16 cellular contexts compared by ENCODE assay signal in the genomic region with DNA sequence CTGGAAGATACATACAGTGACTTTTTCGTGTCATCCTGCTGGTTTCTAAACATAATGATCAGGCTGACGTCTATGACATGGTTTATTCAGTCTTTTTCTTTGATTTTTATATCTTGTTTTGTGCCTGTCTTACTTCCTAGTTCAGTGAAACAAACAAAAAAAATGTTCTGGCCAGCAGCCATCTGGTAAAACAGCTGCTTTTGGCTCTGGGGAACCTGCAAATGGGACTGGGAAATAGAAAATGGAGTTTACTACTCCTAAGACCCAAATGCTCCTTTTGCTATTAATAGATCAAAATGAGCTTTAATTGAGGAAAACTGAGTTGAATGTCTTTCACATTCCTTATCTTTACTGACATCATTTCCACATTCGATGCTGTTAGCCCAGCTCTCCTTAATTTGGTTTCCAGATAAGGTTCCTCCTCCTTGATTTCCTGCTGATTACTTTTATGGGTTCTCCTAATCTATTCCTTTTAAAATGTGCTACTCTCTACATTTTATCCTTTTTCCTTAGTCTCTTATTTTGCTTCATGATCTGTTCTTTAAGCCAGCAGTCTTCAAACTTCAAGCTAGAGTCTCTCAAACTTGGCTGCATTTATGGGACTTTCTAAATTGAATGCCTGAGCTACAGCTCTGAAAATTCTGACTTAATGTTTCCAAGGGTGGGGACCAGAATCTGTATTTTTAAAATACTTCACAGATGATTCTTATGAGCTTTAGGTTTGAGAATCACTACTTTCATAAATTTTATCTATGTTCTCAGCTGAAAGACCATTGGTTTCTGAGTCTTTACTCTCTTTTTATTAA.
DNase-seq lines count a peak whose midpoint lies in the region; ATAC-seq and TF ChIP-seq lines count a peak whose summit lies in the region.
"Had no signal": no experiment of that assay in that cellular context is flagged by ENCODE, and none has a peak within 500 bp of the region (broad histone marks: within the 10 kb centered on the region; RNA-seq: fewer than 3 reads in every experiment).

No MANE protein-coding gene starts in this region.

- H3K9me3 ChIP-seq in HUES6 (ENCODE audit: control insufficient read depth, insufficient read depth, low read depth, low read length) = no peaks in the 10 kb centered on the region
- no peaks in the 10 kb centered on the region for H3K9me3 ChIP-seq in parathyroid adenoma (ENCODE audit: control insufficient read depth, low read length)
- H3K9me3 ChIP-seq in neuronal stem cell (replicated peaks in 1 of 2; ENCODE audit: control insufficient read depth in 2 of 2, insufficient read depth in 1 of 2, low read depth in 1 of 2, low read length in 2 of 2) = no peaks in the 10 kb centered on the region
- H3K9me3 ChIP-seq in colonic mucosa = no peaks in the 10 kb centered on the region
- H3K9me3 ChIP-seq: prostate gland, upper lobe of right lung had no signal

- no peak overlapping the region for H2BK15ac ChIP-seq in neuronal stem cell (ENCODE audit: low read length)

- WGBS in neuronal stem cell (ENCODE audit: extremely low coverage in 2 of 2, insufficient read length in 2 of 2, insufficient replicate concordance in 1 of 2), 2 donors = no CpG with 5 or more reads among the region's 3 CpGs

- H3K4me1 ChIP-seq in HUES6 (ENCODE audit: control insufficient read depth, insufficient read depth, low read length) = peaks cover 14% of the 10 kb centered on the region
- H3K4me1 ChIP-seq in parathyroid adenoma = no peaks in the 10 kb centered on the region
- H3K4me1 ChIP-seq in neuronal stem cell (ENCODE audit: control insufficient read depth in 2 of 2, insufficient read depth in 1 of 2, low read depth in 1 of 2, low read length in 2 of 2) = no peaks in the 10 kb centered on the region
- H3K4me1 ChIP-seq in colonic mucosa = no peaks in the 10 kb centered on the region
- H3K4me1 ChIP-seq: prostate gland, upper lobe of right lung had no signal

- DNase-seq in amniotic epithelial cell (ENCODE audit: low read depth) (peak; percentile 24), foreskin fibroblast (peak; percentile 26 to 63), neuronal stem cell (ENCODE audit: low spot score) (no peak), colonic mucosa (no peak)
- no peak for DNase-seq in activated CD4-positive, alpha-beta T cell treated with anti-CD3 and anti-CD28 coated beads for 1 hour
- DNase-seq in stimulated activated naive B cell treated with anti-CD40 and anti-IgM and Interleukin-4, amounts not matched to agents 10 μg/mL and 1 μg/mL and 100 μg/mL, for 72 hours = no peak
- DNase-seq: activated T-cell treated with anti-CD3 and anti-CD28 coated beads, Interleukin-2, amount 50 U/mL, for 4 hours; amygdala; effector memory CD4-positive, alpha-beta T cell; NCI-H226; stimulated activated CD4-positive, alpha-beta T cell treated with anti-CD3 and anti-CD28 coated beads, Interleukin-2, amount 100 ng/mL, for 24 hours; upper lobe of right lung had no signal

- H3K36me3 ChIP-seq in HUES6 (ENCODE audit: control insufficient read depth, insufficient read depth, low read length) (no peaks in the 10 kb centered on the region), parathyroid adenoma (ENCODE audit: control insufficient read depth, insufficient read depth, low read length) (no peaks in the 10 kb centered on the region), neuronal stem cell (replicated peaks in 1 of 2; ENCODE audit: control insufficient read depth in 2 of 2, insufficient read depth in 2 of 2, low read length in 2 of 2) (no peaks in the 10 kb centered on the region), colonic mucosa (no peaks in the 10 kb centered on the region)
- H3K36me3 ChIP-seq: prostate gland, upper lobe of right lung had no signal

- H4K91ac ChIP-seq in neuronal stem cell (ENCODE audit: low read depth, low read length, poor library complexity) = no peak overlapping the region

- no peak for ATAC-seq in stimulated activated naive B cell treated with anti-CD40 and anti-IgM and Interleukin-4, amounts not matched to agents 10 μg/mL and 1 μg/mL and 100 μg/mL, for 72 hours (replicated peaks)
- ATAC-seq: activated CD4-positive, CD25-positive, alpha-beta regulatory T cell treated with anti-CD3 and anti-CD28 coated beads, Interleukin-2, amount 50 U/mL, for 24 hours; activated T-cell treated with anti-CD3 and anti-CD28 coated beads, Interleukin-2, amount 50 U/mL, for 4 hours; upper lobe of right lung had no signal

- H3K14ac ChIP-seq in neuronal stem cell (ENCODE audit: low read length) = no peak overlapping the region

- peak overlapping the region; percentile 29 for H3K9ac ChIP-seq in HUES6 (ENCODE audit: low read length)
- H3K9ac ChIP-seq in parathyroid adenoma = no peak overlapping the region
- no peak overlapping the region for H3K9ac ChIP-seq in neuronal stem cell (ENCODE audit: low read depth, low read length, poor library complexity)
- no peak overlapping the region for H3K9ac ChIP-seq in colonic mucosa (ENCODE audit: low read depth in 2 of 2, low read length in 2 of 2)

- H3K4me3 ChIP-seq in HUES6 (ENCODE audit: low read depth, low read length) (no peak overlapping the region), foreskin fibroblast (ENCODE audit: low read depth in 1 of 2, low read length in 2 of 2) (no peak overlapping the region), parathyroid adenoma (ENCODE audit: low read depth, low read length) (no peak overlapping the region), neuronal stem cell (ENCODE audit: low read length in 2 of 2) (no peak overlapping the region), colonic mucosa (no peak overlapping the region)
- H3K4me3 ChIP-seq: prostate gland, upper lobe of right lung had no signal

- H2BK12ac ChIP-seq in neuronal stem cell (ENCODE audit: low read length) = no peak overlapping the region

- H3K27me3 ChIP-seq in HUES6 (ENCODE audit: control insufficient read depth, insufficient read depth, low read length) (no peaks in the 10 kb centered on the region), parathyroid adenoma (ENCODE audit: control insufficient read depth, insufficient read depth, low read length) (no peaks in the 10 kb centered on the region), neuronal stem cell (ENCODE audit: control insufficient read depth in 3 of 3, insufficient read depth in 3 of 3, low read depth in 1 of 3, low read length in 3 of 3) (no peaks in the 10 kb centered on the region), colonic mucosa (no peaks in the 10 kb centered on the region)
- H3K27me3 ChIP-seq: upper lobe of right lung had no signal

- H3K27ac ChIP-seq in HUES6 (ENCODE audit: low read depth, low read length) (peak overlapping the region; percentile 29; the same call in 1 of the 2 replicates), parathyroid adenoma (peak overlapping the region; percentile 15), neuronal stem cell (replicated peaks; ENCODE audit: low read length) (no peak overlapping the region), colonic mucosa (no peak overlapping the region)
- H3K27ac ChIP-seq: prostate gland, upper lobe of right lung had no signal

- H3K23ac ChIP-seq in neuronal stem cell (ENCODE audit: low read depth, low read length, poor library complexity) = no peak overlapping the region

- no peak overlapping the region for H3K4ac ChIP-seq in neuronal stem cell (ENCODE audit: low read length)

- TF ChIP-seq CTCF in foreskin fibroblast (IDR thresholded peaks at IDR 0.05; ENCODE audit: low read depth, low read length) (no peak), parathyroid adenoma (IDR thresholded peaks at IDR 0.05) (no peak), colonic mucosa (IDR thresholded peaks at IDR 0.05) (no peak)

- H2BK120ac ChIP-seq in neuronal stem cell (ENCODE audit: low read depth, low read length) = no peak overlapping the region

- H2AFZ ChIP-seq in parathyroid adenoma = no peak overlapping the region
- H2AFZ ChIP-seq in neuronal stem cell (ENCODE audit: low read length) = no peak overlapping the region

- intact Hi-C loops in colonic mucosa (cut with DNase I) = no loop called here

- H3K27ac Mint-ChIP-seq in stimulated activated naive B cell treated with anti-CD40 and anti-IgM and Interleukin-4, amounts not matched to agents 10 μg/mL and 1 μg/mL and 100 μg/mL, for 72 hours = no peak overlapping the region

- no peak overlapping the region for H4K8ac ChIP-seq in neuronal stem cell (ENCODE audit: low read depth, low read length)

- H3K18ac ChIP-seq in neuronal stem cell (ENCODE audit: low read length) = no peak overlapping the region

- H3K4me1 Mint-ChIP-seq in stimulated activated naive B cell treated with anti-CD40 and anti-IgM and Interleukin-4, amounts not matched to agents 10 μg/mL and 1 μg/mL and 100 μg/mL, for 72 hours = no peaks in the 10 kb centered on the region

- H3K4me2 ChIP-seq in parathyroid adenoma (ENCODE audit: low read length) = no peak overlapping the region
- no peak overlapping the region for H3K4me2 ChIP-seq in neuronal stem cell (ENCODE audit: insufficient read depth, low read length, poor library complexity, severe bottlenecking)

- no peaks in the 10 kb centered on the region for H3K79me2 ChIP-seq in parathyroid adenoma

- no peak overlapping the region for H3K4me3 Mint-ChIP-seq in stimulated activated naive B cell treated with anti-CD40 and anti-IgM and Interleukin-4, amounts not matched to agents 10 μg/mL and 1 μg/mL and 100 μg/mL, for 72 hours
- H3K4me3 Mint-ChIP-seq: activated T-cell treated with anti-CD3 and anti-CD28 coated beads, Interleukin-2, amount 50 U/mL, for 4 hours had no signal

- H3K36me3 Mint-ChIP-seq in stimulated activated naive B cell treated with anti-CD40 and anti-IgM and Interleukin-4, amounts not matched to agents 10 μg/mL and 1 μg/mL and 100 μg/mL, for 72 hours = no peaks in the 10 kb centered on the region

- no peaks in the 10 kb centered on the region for H3K9me3 Mint-ChIP-seq in stimulated activated naive B cell treated with anti-CD40 and anti-IgM and Interleukin-4, amounts not matched to agents 10 μg/mL and 1 μg/mL and 100 μg/mL, for 72 hours
- H3K9me3 Mint-ChIP-seq: activated T-cell treated with anti-CD3 and anti-CD28 coated beads, Interleukin-2, amount 50 U/mL, for 4 hours had no signal

- no peaks in the 10 kb centered on the region for H3K79me1 ChIP-seq in neuronal stem cell (ENCODE audit: low read depth, low read length)

- no peak overlapping the region for H2AK5ac ChIP-seq in neuronal stem cell (ENCODE audit: low read depth, low read length)

- peaks cover 0 to 3% of the 10 kb centered on the region in 2 donors for H3K27me3 Mint-ChIP-seq in stimulated activated naive B cell treated with anti-CD40 and anti-IgM and Interleukin-4, amounts not matched to agents 10 μg/mL and 1 μg/mL and 100 μg/mL, for 72 hours

- no peak overlapping the region for H2BK5ac ChIP-seq in neuronal stem cell (ENCODE audit: low read length)

Comparison
In these comparisons a context has a peak if more than half of its experiments do, and no peak if none do; other contexts are left out.
1. H3K27ac ChIP-seq: peak in HUES6 (single experiment) and parathyroid adenoma (single experiment); none in neuronal stem cell (single experiment) and colonic mucosa (single experiment).
2. DNase-seq: peak in amniotic epithelial cell (single experiment) and foreskin fibroblast (2 of 2); none in neuronal stem cell (single experiment), activated CD4-positive, alpha-beta T cell treated with anti-CD3 and anti-CD28 coated beads for 1 hour (single experiment), colonic mucosa (single experiment) and stimulated activated naive B cell treated with anti-CD40 and anti-IgM and Interleukin-4, amounts not matched to agents 10 μg/mL and 1 μg/mL and 100 μg/mL, for 72 hours (single experiment).